In genomic region chr4:17468638-17469221, GRCh38 we compare ENCODE assay signal across 9 cellular contexts. TPM values are rescaled to one million over a fixed set of nuclear protein-coding genes. Genes with fewer than 3 reads are reported as not detected.
DNase-seq lines count a peak whose midpoint lies in the region; ATAC-seq and TF ChIP-seq lines count a peak whose summit lies in the region.
"Had no signal": no experiment of that assay in that cellular context is flagged by ENCODE, and none has a peak within 500 bp of the region (broad histone marks: within the 10 kb centered on the region; RNA-seq: fewer than 3 reads in every experiment).

No MANE protein-coding gene starts in this region.

- CTCF ChIA-PET in OCI-LY7 (lab: Charles Lee; ENCODE audit: unreplicated experiment) = no interaction called here

- H3K27ac ChIP-seq in OCI-LY7 (ENCODE audit: low read depth, low read length, poor library complexity, severe bottlenecking) = no peak overlapping the region
- H3K27ac ChIP-seq: BLaER1 treated with 17β-estradiol and CSF1 and Interleukin-3, amounts not matched to agents 10 nM and 100 nM had no signal

- ATAC-seq in GM18498 (IDR thresholded peaks at IDR 0.05; ENCODE audit: unreplicated experiment) (no peak), HG02938 (IDR thresholded peaks at IDR 0.05; ENCODE audit: unreplicated experiment) (no peak)

- H3K4me3 ChIP-seq in OCI-LY7 (ENCODE audit: low read depth, low read length, poor library complexity, severe bottlenecking) (no peak overlapping the region), skeletal muscle cell (ENCODE audit: low read depth, low read length) (no peak overlapping the region)
- H3K4me3 ChIP-seq: BLaER1 treated with 17β-estradiol and CSF1 and Interleukin-3, amounts not matched to agents 10 nM and 100 nM had no signal

- no peaks in the 10 kb centered on the region for H3K9me2 ChIP-seq in OCI-LY7 (ENCODE audit: insufficient read depth, low read length)

- DNase-seq in NCI-H146 (lab: John Stamatoyannopoulos, UW) = peak; percentile 13
- DNase-seq in NCI-H146 treated with DMSO at 0.1 percent for 48 hours (lab: John Stamatoyannopoulos, UW; ENCODE audit: unreplicated experiment) = no peak
- DNase-seq in OCI-LY7 (ENCODE audit: low spot score) = peak; percentile 15
- DNase-seq in fibroblast of peridontal ligament (ENCODE audit: extremely low read depth) = peak; percentile 79
- DNase-seq in skeletal muscle cell (ENCODE audit: low read depth) = peak; percentile 15
- DNase-seq in GM20000 (ENCODE audit: low spot score) = no peak

- no peaks in the 10 kb centered on the region for H3K4me1 ChIP-seq in OCI-LY7 (ENCODE audit: insufficient read depth, low read length, poor library complexity, severe bottlenecking)
- H3K4me1 ChIP-seq: BLaER1 treated with 17β-estradiol and CSF1 and Interleukin-3, amounts not matched to agents 10 nM and 100 nM had no signal

- H2AFZ ChIP-seq in OCI-LY7 (ENCODE audit: low read length) = no peak overlapping the region

- intact Hi-C loops in OCI-LY7 (cut with micrococcal nuclease; ENCODE audit: unreplicated experiment) = loop anchor here (1.0 to 10.0 kb wide), 2 partner anchors 121 to 314 kb away; no protein-coding TSS in a partner anchor

- no peaks in the 10 kb centered on the region for H3K36me3 ChIP-seq in OCI-LY7 (ENCODE audit: insufficient read depth, low read length)
- H3K36me3 ChIP-seq: BLaER1 treated with 17β-estradiol and CSF1 and Interleukin-3, amounts not matched to agents 10 nM and 100 nM had no signal

- no TSS peak for BruUV-seq in OCI-LY7 (replicated peaks; lab: Mats Ljungman, UMichigan)

- no peaks in the 10 kb centered on the region for H3K79me2 ChIP-seq in OCI-LY7 (ENCODE audit: insufficient read depth, low read depth, low read length)

- H3K4me2 ChIP-seq in OCI-LY7 (ENCODE audit: low read length) = no peak overlapping the region
- H3K4me2 ChIP-seq: BLaER1 treated with 17β-estradiol and CSF1 and Interleukin-3, amounts not matched to agents 10 nM and 100 nM had no signal

- TF ChIP-seq CTCF in OCI-LY7 (conservative IDR thresholded peaks at IDR 0.05; ENCODE audit: low read length) (no peak; the same call in 1 of the 2 replicates), GM20000 (IDR thresholded peaks at IDR 0.05; ENCODE audit: extremely low read depth, missing control alignments) (no peak)

- no peaks in the 10 kb centered on the region for H3K9me3 ChIP-seq in OCI-LY7 (ENCODE audit: low read length)
- H3K9me3 ChIP-seq: BLaER1 treated with 17β-estradiol and CSF1 and Interleukin-3, amounts not matched to agents 10 nM and 100 nM had no signal

- POLR2A ChIA-PET in OCI-LY7 (lab: Charles Lee) = no interaction called here

- H4K20me1 ChIP-seq in OCI-LY7 (ENCODE audit: insufficient read depth, low read length) = no peaks in the 10 kb centered on the region
- H4K20me1 ChIP-seq: BLaER1 treated with 17β-estradiol and CSF1 and Interleukin-3, amounts not matched to agents 10 nM and 100 nM had no signal

RNA-seq across cellular contexts. Expression of gene QDPR, which starts 43.2 kb away (rescaled TPM):
- total RNA-seq in OCI-LY7 (2014; rRNA removed; shearing (Covaris generic)) = 2.9 and 3.9 TPM in 2 replicates
- total RNA-seq in OCI-LY7 (2022) = 2.5 and 2.8 TPM in 2 replicates

RNA-seq across cellular contexts. Expression of gene CLRN2, which starts 46.2 kb away (rescaled TPM):
- total RNA-seq in OCI-LY7 (2014; rRNA removed; shearing (Covaris generic)) = not detected in 2 replicates
- total RNA-seq in OCI-LY7 (2022) = not detected in 2 replicates

Comparison
In these comparisons a context has a peak if more than half of its experiments do, and no peak if none do; other contexts are left out.
1. DNase-seq: peak in NCI-H146 (single experiment), OCI-LY7 (single experiment), fibroblast of peridontal ligament (single experiment) and skeletal muscle cell (single experiment); none in NCI-H146 treated with DMSO at 0.1 percent for 48 hours (single experiment) and GM20000 (single experiment).